Comparison of ENCODE assay signal across 1 cellular context in genomic region chr1:202146279-202146678, GRCh38.
TF ChIP-seq lines count a peak whose summit lies in the region.

No MANE protein-coding gene starts in this region.

TF ChIP-seq in GM12891, 5 proteins besides CTCF, POLR2A, EP300 and RAD21:
- no peak for TF ChIP-seq POLR2AphosphoS5 (IDR thresholded peaks at IDR 0.05; ENCODE audit: low read depth, low read length)
- no peak for TF ChIP-seq TAF1 (IDR thresholded peaks at IDR 0.05; ENCODE audit: low read depth, low read length)
- TF ChIP-seq PAX5 (IDR thresholded peaks at IDR 0.05; ENCODE audit: insufficient read depth, low read length, severe bottlenecking): no peak
- TF ChIP-seq POU2F2 (IDR thresholded peaks at IDR 0.05; ENCODE audit: low read depth, low read length): no peak
- no peak for TF ChIP-seq SPI1 (IDR thresholded peaks at IDR 0.05; ENCODE audit: low read depth, low read length)
